In genomic region chr3:122692674-122693073, GRCh38 we compare ENCODE assay signal across 1 cellular context.
TF ChIP-seq lines count a peak whose summit lies in the region.

No MANE protein-coding gene starts in this region.

TF ChIP-seq in HepG2, 621 proteins besides CTCF, POLR2A, EP300 and RAD21 (continued from another document):
- TF ChIP-seq, protein P1, sequence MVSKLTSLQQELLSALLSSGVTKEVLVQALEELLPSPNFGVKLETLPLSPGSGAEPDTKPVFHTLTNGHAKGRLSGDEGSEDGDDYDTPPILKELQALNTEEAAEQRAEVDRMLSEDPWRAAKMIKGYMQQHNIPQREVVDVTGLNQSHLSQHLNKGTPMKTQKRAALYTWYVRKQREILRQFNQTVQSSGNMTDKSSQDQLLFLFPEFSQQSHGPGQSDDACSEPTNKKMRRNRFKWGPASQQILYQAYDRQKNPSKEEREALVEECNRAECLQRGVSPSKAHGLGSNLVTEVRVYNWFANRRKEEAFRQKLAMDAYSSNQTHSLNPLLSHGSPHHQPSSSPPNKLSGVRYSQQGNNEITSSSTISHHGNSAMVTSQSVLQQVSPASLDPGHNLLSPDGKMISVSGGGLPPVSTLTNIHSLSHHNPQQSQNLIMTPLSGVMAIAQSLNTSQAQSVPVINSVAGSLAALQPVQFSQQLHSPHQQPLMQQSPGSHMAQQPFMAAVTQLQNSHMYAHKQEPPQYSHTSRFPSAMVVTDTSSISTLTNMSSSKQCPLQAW (CRISPR knock-in tag; IDR thresholded peaks at IDR 0.05): no peak
- TF ChIP-seq MLX (CRISPR knock-in tag; IDR thresholded peaks at IDR 0.05) (peak; percentile 48), MXD4 (CRISPR knock-in tag; IDR thresholded peaks at IDR 0.05) (no peak), ATF2 (CRISPR knock-in tag; IDR thresholded peaks at IDR 0.05) (0 out of 2 replicates have a peak, but pooled peaks have one; percentile 29), BCL6 (CRISPR knock-in tag; IDR thresholded peaks at IDR 0.05) (peak; percentile 84), MIER3 (CRISPR knock-in tag; IDR thresholded peaks at IDR 0.05; ENCODE audit: borderline replicate concordance) (peak; percentile 19; the same call in 1 of the 2 replicates), FOXJ3 (CRISPR knock-in tag; IDR thresholded peaks at IDR 0.05; ENCODE audit: borderline replicate concordance) (no peak), TOPORS (CRISPR knock-in tag; IDR thresholded peaks at IDR 0.05) (no peak), HNF4A (CRISPR knock-in tag; IDR thresholded peaks at IDR 0.05) (0 out of 2 replicates have a peak, but pooled peaks have one; percentile 23), FOXP1 (IDR thresholded peaks at IDR 0.05) (no peak), FOXP1 (CRISPR knock-in tag; IDR thresholded peaks at IDR 0.05) (peak; percentile 50; the same call in 1 of the 2 replicates), ARID5B (CRISPR knock-in tag; IDR thresholded peaks at IDR 0.05) (peak; percentile 88)
- TF ChIP-seq, protein P2, sequence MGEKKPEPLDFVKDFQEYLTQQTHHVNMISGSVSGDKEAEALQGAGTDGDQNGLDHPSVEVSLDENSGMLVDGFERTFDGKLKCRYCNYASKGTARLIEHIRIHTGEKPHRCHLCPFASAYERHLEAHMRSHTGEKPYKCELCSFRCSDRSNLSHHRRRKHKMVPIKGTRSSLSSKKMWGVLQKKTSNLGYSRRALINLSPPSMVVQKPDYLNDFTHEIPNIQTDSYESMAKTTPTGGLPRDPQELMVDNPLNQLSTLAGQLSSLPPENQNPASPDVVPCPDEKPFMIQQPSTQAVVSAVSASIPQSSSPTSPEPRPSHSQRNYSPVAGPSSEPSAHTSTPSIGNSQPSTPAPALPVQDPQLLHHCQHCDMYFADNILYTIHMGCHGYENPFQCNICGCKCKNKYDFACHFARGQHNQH (CRISPR knock-in tag; IDR thresholded peaks at IDR 0.05): no peak
